Comparison of ENCODE assay signal across 10 cellular contexts in the genomic region with DNA sequence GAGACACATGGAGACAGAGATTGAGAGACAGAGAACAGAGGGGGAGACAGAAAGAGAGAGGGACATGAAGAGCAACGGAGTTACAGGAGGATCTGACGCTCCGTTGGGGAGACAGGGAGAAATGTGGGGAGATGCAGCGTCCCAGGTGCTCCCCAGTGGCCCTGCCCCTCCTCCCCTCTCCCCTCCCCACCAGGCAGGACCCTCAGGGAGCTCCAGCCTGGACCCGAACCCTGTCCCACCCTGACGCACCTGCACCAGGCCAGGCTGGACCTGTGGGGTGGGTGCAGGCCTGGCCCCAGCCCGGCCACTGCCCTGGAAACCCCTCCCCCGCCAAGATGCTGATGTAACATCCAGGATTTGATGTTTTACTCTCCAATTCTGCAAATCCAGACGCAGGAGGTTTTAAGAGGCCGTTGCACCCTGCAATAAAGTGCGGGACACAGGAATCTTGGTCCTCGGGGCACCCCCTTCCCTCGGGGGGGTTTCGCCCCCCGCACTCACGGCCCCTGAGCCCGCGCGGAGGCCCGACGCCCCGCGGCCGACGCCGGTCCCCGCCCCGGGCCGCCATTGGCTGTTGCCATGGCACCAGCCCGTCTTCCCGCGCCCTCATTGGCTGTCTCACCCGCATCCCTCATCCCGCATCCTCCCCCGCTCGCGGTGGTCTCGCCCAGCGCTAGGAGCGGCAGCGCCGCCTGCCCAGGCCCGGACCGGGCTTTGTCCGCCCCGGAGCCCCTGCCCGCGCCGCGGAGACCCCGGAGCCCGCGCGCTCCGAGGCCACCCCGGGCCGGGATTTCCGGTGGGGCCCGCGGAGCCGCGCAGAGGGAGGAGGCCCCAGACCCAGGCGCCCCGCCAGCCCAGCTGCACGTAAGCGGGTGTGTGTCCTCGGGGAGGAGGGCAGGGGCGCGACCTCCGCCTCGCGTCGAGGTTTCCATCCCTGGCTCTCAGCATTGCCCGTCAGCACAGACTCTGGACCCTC. TPM values are rescaled to one million over a fixed set of nuclear protein-coding genes. Genes with fewer than 3 reads are reported as not detected.
A peak's percentile ranks its signal among the peaks of the same experiment; 100 is the strongest.
DNase-seq lines count a peak whose midpoint lies in the region; ATAC-seq, FAIRE-seq and TF ChIP-seq lines count a peak whose summit lies in the region.
"Had no signal": no experiment of that assay in that cellular context is flagged by ENCODE, and none has a peak within 500 bp of the region (broad histone marks: within the 10 kb centered on the region; RNA-seq: fewer than 3 reads in every experiment).

A gene with protein sequence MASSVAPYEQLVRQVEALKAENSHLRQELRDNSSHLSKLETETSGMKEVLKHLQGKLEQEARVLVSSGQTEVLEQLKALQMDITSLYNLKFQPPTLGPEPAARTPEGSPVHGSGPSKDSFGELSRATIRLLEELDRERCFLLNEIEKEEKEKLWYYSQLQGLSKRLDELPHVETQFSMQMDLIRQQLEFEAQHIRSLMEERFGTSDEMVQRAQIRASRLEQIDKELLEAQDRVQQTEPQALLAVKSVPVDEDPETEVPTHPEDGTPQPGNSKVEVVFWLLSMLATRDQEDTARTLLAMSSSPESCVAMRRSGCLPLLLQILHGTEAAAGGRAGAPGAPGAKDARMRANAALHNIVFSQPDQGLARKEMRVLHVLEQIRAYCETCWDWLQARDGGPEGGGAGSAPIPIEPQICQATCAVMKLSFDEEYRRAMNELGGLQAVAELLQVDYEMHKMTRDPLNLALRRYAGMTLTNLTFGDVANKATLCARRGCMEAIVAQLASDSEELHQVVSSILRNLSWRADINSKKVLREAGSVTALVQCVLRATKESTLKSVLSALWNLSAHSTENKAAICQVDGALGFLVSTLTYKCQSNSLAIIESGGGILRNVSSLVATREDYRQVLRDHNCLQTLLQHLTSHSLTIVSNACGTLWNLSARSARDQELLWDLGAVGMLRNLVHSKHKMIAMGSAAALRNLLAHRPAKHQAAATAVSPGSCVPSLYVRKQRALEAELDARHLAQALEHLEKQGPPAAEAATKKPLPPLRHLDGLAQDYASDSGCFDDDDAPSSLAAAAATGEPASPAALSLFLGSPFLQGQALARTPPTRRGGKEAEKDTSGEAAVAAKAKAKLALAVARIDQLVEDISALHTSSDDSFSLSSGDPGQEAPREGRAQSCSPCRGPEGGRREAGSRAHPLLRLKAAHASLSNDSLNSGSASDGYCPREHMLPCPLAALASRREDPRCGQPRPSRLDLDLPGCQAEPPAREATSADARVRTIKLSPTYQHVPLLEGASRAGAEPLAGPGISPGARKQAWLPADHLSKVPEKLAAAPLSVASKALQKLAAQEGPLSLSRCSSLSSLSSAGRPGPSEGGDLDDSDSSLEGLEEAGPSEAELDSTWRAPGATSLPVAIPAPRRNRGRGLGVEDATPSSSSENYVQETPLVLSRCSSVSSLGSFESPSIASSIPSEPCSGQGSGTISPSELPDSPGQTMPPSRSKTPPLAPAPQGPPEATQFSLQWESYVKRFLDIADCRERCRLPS (N-terminal part only) (plus strand): TSS at position 655 of the 976 bp plus-strand sequence. CDS start 2,881 bp downstream, outside the sequence.

- H3K4me3 Mint-ChIP-seq in activated CD4-positive, alpha-beta T cell treated with anti-CD3 and anti-CD28 coated beads for 36 hours = no peak within 1 kb of the TSS
- peak within 1 kb of the TSS; percentile 19 to 56 for H3K4me3 Mint-ChIP-seq in effector memory CD8-positive, alpha-beta T cell

- H3K27me3 Mint-ChIP-seq in activated CD4-positive, alpha-beta T cell treated with anti-CD3 and anti-CD28 coated beads for 36 hours = peaks cover 46% of the 10 kb centered on the region
- H3K27me3 Mint-ChIP-seq in effector memory CD8-positive, alpha-beta T cell = peaks cover 51 to 76% of the 10 kb centered on the region in 2 donors

- POLR2A ChIA-PET in activated CD4-positive, alpha-beta T cell treated with anti-CD3 and anti-CD28 coated beads for 36 hours (lab: Charles Lee) = no interaction called here

- no peak within 1 kb of the TSS for H3K27ac Mint-ChIP-seq in activated CD4-positive, alpha-beta T cell treated with anti-CD3 and anti-CD28 coated beads for 36 hours
- no peak within 1 kb of the TSS for H3K27ac Mint-ChIP-seq in effector memory CD8-positive, alpha-beta T cell

- no peaks in the 10 kb centered on the region for H3K9me3 Mint-ChIP-seq in activated CD4-positive, alpha-beta T cell treated with anti-CD3 and anti-CD28 coated beads for 36 hours (ENCODE audit: low read depth)
- H3K9me3 Mint-ChIP-seq in effector memory CD8-positive, alpha-beta T cell = no peaks in the 10 kb centered on the region

- peaks cover 14% of the 10 kb centered on the region for H3K4me1 Mint-ChIP-seq in activated CD4-positive, alpha-beta T cell treated with anti-CD3 and anti-CD28 coated beads for 36 hours
- H3K4me1 Mint-ChIP-seq in effector memory CD8-positive, alpha-beta T cell (ENCODE audit: low read depth in 2 of 2) = peaks cover 9 to 10% of the 10 kb centered on the region in 2 donors

- intact Hi-C loops in activated CD4-positive, alpha-beta T cell treated with anti-CD3 and anti-CD28 coated beads for 36 hours (cut with DNase I, micrococcal nuclease) = no loop called here

- CTCF ChIA-PET in activated CD4-positive, alpha-beta T cell treated with anti-CD3 and anti-CD28 coated beads for 36 hours (lab: Charles Lee) = interaction anchor here (0.5 kb wide), 1 partner anchor 53 kb away, joined by 3 read pairs; no protein-coding TSS in a partner anchor

- no peaks in the 10 kb centered on the region for H3K36me3 Mint-ChIP-seq in activated CD4-positive, alpha-beta T cell treated with anti-CD3 and anti-CD28 coated beads for 36 hours (ENCODE audit: low read depth)
- H3K36me3 Mint-ChIP-seq in effector memory CD8-positive, alpha-beta T cell (ENCODE audit: insufficient read depth) = peaks cover 30% of the 10 kb centered on the region

- TF ChIP-seq POLR2A in H54 (IDR thresholded peaks at IDR 0.05; ENCODE audit: low read depth, low read length) = no peak

- no peak for FAIRE-seq in H54 (lab: Jason Lieb, UNC)
- FAIRE-seq: endometrium had no signal

- peak; percentile 57 for DNase-seq in activated CD4-positive, alpha-beta T cell treated with anti-CD3 and anti-CD28 coated beads for 36 hours
- DNase-seq in activated CD4-positive, alpha-beta T cell treated with anti-CD3 and anti-CD28 coated beads for 4 hours = no peak
- DNase-seq in NCI-H524 (lab: John Stamatoyannopoulos, UW) (peak; percentile 78 to 89), H54 (ENCODE audit: insufficient read length, low spot score) (no peak)
- DNase-seq in effector memory CD8-positive, alpha-beta T cell = no peak
- DNase-seq in stimulated activated CD8-positive, alpha-beta memory T cell treated with anti-CD3 and anti-CD28 coated beads, Interleukin-4, amount 100 ng/mL, for 48 hours = peak; percentile 65
- DNase-seq: stimulated activated CD4-positive, alpha-beta T cell treated with anti-CD3 and anti-CD28 coated beads, Interleukin-2, amount 100 ng/mL, for 24 hours had no signal

- ATAC-seq in activated CD4-positive, alpha-beta T cell treated with anti-CD3 and anti-CD28 coated beads for 36 hours = peak; percentile 15
- no peak for ATAC-seq in effector memory CD8-positive, alpha-beta T cell (replicated peaks)
- ATAC-seq in GM19467 (IDR thresholded peaks at IDR 0.05; ENCODE audit: unreplicated experiment) (no peak), GM21529 (IDR thresholded peaks at IDR 0.05; ENCODE audit: unreplicated experiment) (no peak)

RNA-seq across cellular contexts. Expression of the gene that starts here (rescaled TPM):
- total RNA-seq in activated CD4-positive, alpha-beta T cell treated with anti-CD3 and anti-CD28 coated beads for 36 hours = under 1 TPM; 0.09 to 0.14 TPM

Comparison
In these comparisons a context has a peak if more than half of its experiments do, and no peak if none do; other contexts are left out.
1. Peak in DNase-seq and ATAC-seq in activated CD4-positive, alpha-beta T cell treated with anti-CD3 and anti-CD28 coated beads for 36 hours; RNA of the gene not detected or under 1 TPM.
2. DNase-seq: peak in NCI-H524 (2 of 2) and stimulated activated CD8-positive, alpha-beta memory T cell treated with anti-CD3 and anti-CD28 coated beads, Interleukin-4, amount 100 ng/mL, for 48 hours (single experiment); none in activated CD4-positive, alpha-beta T cell treated with anti-CD3 and anti-CD28 coated beads for 4 hours (0 of 2), effector memory CD8-positive, alpha-beta T cell (0 of 3) and H54 (single experiment).